Comparison of ENCODE assay signal across 9 cellular contexts in the genomic region with DNA sequence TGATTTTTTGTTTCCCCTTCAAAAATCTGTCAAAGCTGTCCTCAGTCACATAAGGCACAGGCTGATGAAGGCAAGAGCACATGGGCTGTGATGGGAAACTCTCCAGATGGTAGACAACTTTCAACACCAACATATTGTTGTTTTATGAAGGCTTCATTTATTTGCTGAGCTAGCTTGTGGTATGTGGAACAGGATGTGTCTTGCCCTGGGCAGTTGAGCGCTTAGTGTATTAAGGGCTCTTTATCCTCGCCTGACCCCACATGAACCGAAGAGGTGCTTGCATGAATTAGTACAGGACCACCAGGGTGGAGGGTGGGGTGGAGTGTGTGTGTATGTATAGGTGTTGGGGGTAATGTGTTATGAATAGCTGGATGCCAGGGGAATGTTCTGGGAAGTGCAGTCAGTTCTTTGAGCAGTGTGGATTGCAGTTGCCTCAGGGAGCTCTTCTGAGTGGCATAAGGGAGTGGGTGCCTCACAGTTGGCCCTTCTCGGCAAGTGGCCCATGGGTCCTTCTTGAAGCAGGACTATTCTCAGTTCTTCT.
DNase-seq lines count a peak whose midpoint lies in the region; ATAC-seq and TF ChIP-seq lines count a peak whose summit lies in the region.
"Had no signal": no experiment of that assay in that cellular context is flagged by ENCODE, and none has a peak within 500 bp of the region (broad histone marks: within the 10 kb centered on the region; RNA-seq: fewer than 3 reads in every experiment).

No MANE protein-coding gene starts in this region.

- TF ChIP-seq CTCF in RWPE2 (IDR thresholded peaks at IDR 0.05; ENCODE audit: poor library complexity, severe bottlenecking) (no peak), fibroblast of villous mesenchyme (IDR thresholded peaks at IDR 0.05; ENCODE audit: insufficient read depth, low read depth, low read length) (no peak), sigmoid colon (IDR thresholded peaks at IDR 0.05) (no peak)

- H3K4me3 ChIP-seq in RWPE2 (ENCODE audit: severe bottlenecking) = no peak overlapping the region
- no peak overlapping the region for H3K4me3 ChIP-seq in fibroblast of villous mesenchyme (ENCODE audit: low read depth, low read length)
- no peak overlapping the region for H3K4me3 ChIP-seq in sigmoid colon

- H3K27ac ChIP-seq in RWPE2 (ENCODE audit: poor library complexity, severe bottlenecking) (peak overlapping the region; percentile 95), sigmoid colon (peak overlapping the region; percentile 58 to 74 (median 67))

- H3K4me1 ChIP-seq in RWPE2 (ENCODE audit: insufficient read depth, poor library complexity, severe bottlenecking) (peaks cover 25% of the 10 kb centered on the region), sigmoid colon (peaks cover 0 to 22% (median 11%) of the 10 kb centered on the region in 4 donors)

- no peak for TF ChIP-seq POLR2A in sigmoid colon (IDR thresholded peaks at IDR 0.05)

- in situ Hi-C loops in KBM-7 (cut with MboI; ENCODE audit: low pct_unique_long_range_greater_than_20kb, low sequenced_read_pairs) = no loop called here

- peak; percentile 20 for ATAC-seq in GM18909 (IDR thresholded peaks at IDR 0.05; ENCODE audit: poor library complexity, unreplicated experiment)
- ATAC-seq in RWPE2 (ENCODE audit: low read depth) = peak; percentile 78
- no peak for ATAC-seq in GM18907 (IDR thresholded peaks at IDR 0.05; ENCODE audit: unreplicated experiment)
- ATAC-seq: stimulated activated naive B cell treated with anti-CD40 and anti-IgM and Interleukin-4, amounts not matched to agents 10 μg/mL and 1 μg/mL and 100 μg/mL, for 72 hours had no signal

- peak in 1 of 4 donors; percentile 21 for TF ChIP-seq EP300 in sigmoid colon (IDR thresholded peaks at IDR 0.05)

- no peaks in the 10 kb centered on the region for H3K9me3 ChIP-seq in RWPE2 (ENCODE audit: severe bottlenecking)
- H3K9me3 ChIP-seq in sigmoid colon = no peaks in the 10 kb centered on the region

- H3K27me3 ChIP-seq in RWPE2 (ENCODE audit: insufficient read depth, poor library complexity, severe bottlenecking) (no peaks in the 10 kb centered on the region), sigmoid colon (no peaks in the 10 kb centered on the region)

- WGBS in sigmoid colon, 2 donors = 53 to 81% methylated on average over 4 of the region's 4 CpGs

- H3K36me3 ChIP-seq in RWPE2 (ENCODE audit: low read depth) (no peaks in the 10 kb centered on the region), sigmoid colon (no peaks in the 10 kb centered on the region)

- peak; percentile 63 for DNase-seq in RWPE2 (ENCODE audit: low spot score)
- DNase-seq in fibroblast of villous mesenchyme (ENCODE audit: low read depth) = peak; percentile 58
- no peak for DNase-seq in sigmoid colon
- no peak for DNase-seq in RKO (ENCODE audit: low spot score)
- DNase-seq in KBM-7 = no peak
- DNase-seq in GDM1 (lab: John Stamatoyannopoulos, UW) = no peak
- DNase-seq: stimulated activated naive B cell treated with anti-CD40 and anti-IgM and Interleukin-4, amounts not matched to agents 10 μg/mL and 1 μg/mL and 100 μg/mL, for 72 hours had no signal

- intact Hi-C loops in sigmoid colon (cut with DNase I) = loop anchor here (5.0 to 10.0 kb wide), 5 partner anchors 57 to 1300 kb away; a partner anchor contains a TSS

Comparison
In these comparisons a context has a peak if more than half of its experiments do, and no peak if none do; other contexts are left out.
1. DNase-seq: peak in RWPE2 (single experiment) and fibroblast of villous mesenchyme (single experiment); none in sigmoid colon (single experiment), RKO (single experiment), KBM-7 (single experiment) and GDM1 (single experiment).